29 cellular contexts compared by ENCODE assay signal in the genomic region with DNA sequence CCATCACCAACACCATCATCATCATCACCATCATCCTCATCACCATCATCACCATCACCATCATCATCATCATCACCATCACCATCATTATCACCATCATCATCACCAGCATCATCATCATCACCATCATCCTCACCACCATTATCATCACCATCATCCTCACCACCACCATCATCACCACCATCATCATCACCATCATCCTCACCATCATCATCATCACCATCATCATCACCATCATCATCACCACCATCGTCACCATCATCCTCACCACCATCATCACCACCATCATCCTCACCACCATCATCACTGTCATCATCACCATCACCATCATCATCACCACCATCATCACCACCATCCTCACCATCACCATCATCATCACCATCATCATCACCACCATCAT.
"Had no signal": no experiment of that assay in that cellular context is flagged by ENCODE, and none has a peak within 500 bp of the region (broad histone marks: within the 10 kb centered on the region; RNA-seq: fewer than 3 reads in every experiment).

No MANE protein-coding gene starts in this region.

- H2AFZ ChIP-seq: hepatocyte had no signal

- H3K4me2 ChIP-seq: hepatocyte had no signal

- H3K36me3 Mint-ChIP-seq: naive thymus-derived CD8-positive, alpha-beta T cell; stimulated activated memory B cell treated with anti-CD40 and anti-IgM and Interleukin-4, amounts not matched to agents 10 μg/mL and 1 μg/mL and 100 μg/mL, for 72 hours; type B pancreatic cell had no signal

- H3K4me3 Mint-ChIP-seq: dendritic cell treated with granulocyte-macrophage colony-stimulating factor and Interleukin-4, amounts not matched to agents 40 ng/mL and 50 ng/mL, for 4 days; endodermal cell; naive thymus-derived CD8-positive, alpha-beta T cell; nephron progenitor cell; stimulated activated memory B cell treated with anti-CD40 and anti-IgM and Interleukin-4, amounts not matched to agents 10 μg/mL and 1 μg/mL and 100 μg/mL, for 72 hours; type B pancreatic cell had no signal

- DNase-seq: colonic mucosa; effector CD8-positive, alpha-beta T cell; endodermal cell; foreskin fibroblast; gastrocnemius medialis; heart left ventricle; kidney; left lung; mesenchymal stem cell; naive thymus-derived CD8-positive, alpha-beta T cell; nephron progenitor cell; occipital lobe; ovary; posterior cingulate gyrus; psoas muscle; right cardiac atrium; spleen; stimulated activated CD4-positive, alpha-beta T cell treated with anti-CD3 and anti-CD28 coated beads, Interleukin-4, amount 100 ng/mL, for 4 hours; stimulated activated naive CD8-positive, alpha-beta T cell treated with anti-CD3 and anti-CD28 coated beads, Interleukin-15, Interleukin-2, amounts not matched to agents 100 U/mL and 50 U/mL, for 24 hours; substantia nigra; testis; tibial artery had no signal

- H3K4me1 ChIP-seq: colonic mucosa, gastrocnemius medialis, left lung, psoas muscle, spleen, testis, tibial artery had no signal

- H3K27ac Mint-ChIP-seq: dendritic cell treated with granulocyte-macrophage colony-stimulating factor and Interleukin-4, amounts not matched to agents 40 ng/mL and 50 ng/mL, for 4 days; endodermal cell; naive thymus-derived CD8-positive, alpha-beta T cell; nephron progenitor cell; stimulated activated memory B cell treated with anti-CD40 and anti-IgM and Interleukin-4, amounts not matched to agents 10 μg/mL and 1 μg/mL and 100 μg/mL, for 72 hours; type B pancreatic cell had no signal

- H3K4me1 Mint-ChIP-seq: naive thymus-derived CD8-positive, alpha-beta T cell; nephron progenitor cell; stimulated activated memory B cell treated with anti-CD40 and anti-IgM and Interleukin-4, amounts not matched to agents 10 μg/mL and 1 μg/mL and 100 μg/mL, for 72 hours had no signal

- H3K27me3 ChIP-seq: colonic mucosa, gastrocnemius medialis, heart left ventricle, hepatocyte, left lung, ovary, testis, tibial artery had no signal

- ATAC-seq: esophagus mucosa; gastrocnemius medialis; heart left ventricle; left lung; naive thymus-derived CD8-positive, alpha-beta T cell; psoas muscle; right cardiac atrium; stimulated activated memory B cell treated with anti-CD40 and anti-IgM and Interleukin-4, amounts not matched to agents 10 μg/mL and 1 μg/mL and 100 μg/mL, for 72 hours; stimulated activated naive CD8-positive, alpha-beta T cell treated with anti-CD3 and anti-CD28 coated beads, Interleukin-15, Interleukin-2, amounts not matched to agents 100 U/mL and 50 U/mL, for 24 hours had no signal

- H3K79me2 ChIP-seq: hepatocyte had no signal

- H3K27me3 Mint-ChIP-seq: dendritic cell treated with granulocyte-macrophage colony-stimulating factor and Interleukin-4, amounts not matched to agents 40 ng/mL and 50 ng/mL, for 4 days had no signal

- FAIRE-seq: kidney had no signal

- H3K4me3 ChIP-seq: colonic mucosa, gastrocnemius medialis, heart left ventricle, hepatocyte, left lung, ovary, psoas muscle, skin epidermis, spleen, testis, tibial artery had no signal

- H3K27ac ChIP-seq: colonic mucosa, epithelial cell of prostate, gastrocnemius medialis, heart left ventricle, hepatocyte, left lung, ovary, psoas muscle, skin epidermis, spleen, testis, tibial artery had no signal

- H3K36me3 ChIP-seq: colonic mucosa, gastrocnemius medialis, heart left ventricle, left lung, ovary, spleen, tibial artery had no signal

- H3K9me3 ChIP-seq: colonic mucosa, ovary, psoas muscle, testis had no signal

- H3K9me3 Mint-ChIP-seq: nephron progenitor cell, type B pancreatic cell had no signal
